In genomic region chr14:63918411-63918810, GRCh38 we compare ENCODE assay signal across 30 cellular contexts.
DNase-seq lines count a peak whose midpoint lies in the region; ATAC-seq, FAIRE-seq and TF ChIP-seq lines count a peak whose summit lies in the region.
"Had no signal": no experiment of that assay in that cellular context is flagged by ENCODE, and none has a peak within 500 bp of the region (broad histone marks: within the 10 kb centered on the region; RNA-seq: fewer than 3 reads in every experiment).

No MANE protein-coding gene starts in this region.

- H3K4me3 ChIP-seq in kidney (ENCODE audit: low read length in 2 of 2) (no peak overlapping the region), heart left ventricle (no peak overlapping the region)
- H3K4me3 ChIP-seq: BLaER1 treated with 17β-estradiol and CSF1 and Interleukin-3, amounts not matched to agents 10 nM and 100 nM; GM12878; PC-9; SJSA1 had no signal

- no peaks in the 10 kb centered on the region for H3K27me3 ChIP-seq in heart left ventricle
- H3K27me3 ChIP-seq: BLaER1 treated with 17β-estradiol and CSF1 and Interleukin-3, amounts not matched to agents 10 nM and 100 nM; SJSA1 had no signal

- H3K4me1 Mint-ChIP-seq in stimulated activated effector memory CD8-positive, alpha-beta T cell treated with anti-CD3 and anti-CD28 coated beads, Interleukin-12 subunit alpha, Interleukin-12 subunit beta, amount 100 ng/mL, for 72 hours, result peaks cover 6% of the 10 kb centered on the region

- H3K36me3 ChIP-seq in kidney (ENCODE audit: control insufficient read depth in 1 of 2, insufficient read depth in 2 of 2, low read length in 2 of 2) (no peaks in the 10 kb centered on the region), heart left ventricle (peaks cover 0 to under 1% (median 0%) of the 10 kb centered on the region in 9 donors)
- H3K36me3 ChIP-seq: SJSA1 had no signal

- no peak for FAIRE-seq in kidney (lab: Jason Lieb, UNC)
- FAIRE-seq: A204.1, GM12878 had no signal

- H3K9me3 ChIP-seq in kidney (ENCODE audit: control insufficient read depth in 1 of 2, low read length in 2 of 2) (no peaks in the 10 kb centered on the region), heart left ventricle (no peaks in the 10 kb centered on the region)
- H3K9me3 ChIP-seq: BLaER1 treated with 17β-estradiol and CSF1 and Interleukin-3, amounts not matched to agents 10 nM and 100 nM; SJSA1 had no signal

- intact Hi-C loops in kidney (cut with DNase I), result no loop called here
- intact Hi-C loops in heart left ventricle (cut with DNase I), result no loop called here

- H3K27ac Mint-ChIP-seq in stimulated activated effector memory CD8-positive, alpha-beta T cell treated with anti-CD3 and anti-CD28 coated beads, Interleukin-12 subunit alpha, Interleukin-12 subunit beta, amount 100 ng/mL, for 72 hours, result no peak overlapping the region
- H3K27ac Mint-ChIP-seq: CD4-positive, alpha-beta T cell had no signal

- whole genome bisulfite sequencing in heart left ventricle, 4 donors, result 86 to 92% (median 91%) methylated on average over 11 of the region's 11 CpGs

- in situ Hi-C loops in Caki2 (cut with HindIII; ENCODE audit: low pct_unique_long_range_greater_than_20kb, low sequenced_read_pairs), result no loop called here

- peak; percentile 76 for DNase-seq in Caki2 (ENCODE audit: low read depth)
- DNase-seq in amniotic epithelial cell (ENCODE audit: low read depth), result peak; percentile 7
- DNase-seq in kidney glomerular epithelial cell (lab: John Stamatoyannopoulos, UW), result peak; percentile 81
- DNase-seq in renal cortical epithelial cell (ENCODE audit: low read depth), result peak; percentile 72
- DNase-seq in iPS-NIHi11 (ENCODE audit: low spot score), result no peak
- DNase-seq in stimulated activated effector memory CD8-positive, alpha-beta T cell treated with anti-CD3 and anti-CD28 coated beads, Interleukin-12 subunit alpha, Interleukin-12 subunit beta, amount 100 ng/mL, for 72 hours (ENCODE audit: low spot score in 2 of 2), result no peak
- DNase-seq in kidney, result no peak
- DNase-seq in heart left ventricle, result no peak
- DNase-seq: AML-193; CD4-positive, alpha-beta T cell; COR-L47; DMS 273 treated with DMSO at 0.1 percent for 48 hours; DMS79; EL; GDM1; NCI-H1092; NCI-H1436; NCI-H187; NCI-H2081 treated with DMSO at 0.1 percent for 48 hours; NCI-H446 treated with DMSO at 0.1 percent for 48 hours; NCI-H82; PC-9; Right ventricle myocardium superior; RPMI8226 had no signal

- H3K4me1 ChIP-seq in kidney (ENCODE audit: control insufficient read depth in 1 of 2, insufficient read depth in 1 of 2, low read depth in 1 of 2, low read length in 2 of 2), result peaks cover 16 to 25% of the 10 kb centered on the region in 2 donors
- H3K4me1 ChIP-seq in heart left ventricle, result peaks cover 0 to 13% (median 0%) of the 10 kb centered on the region in 12 donors
- H3K4me1 ChIP-seq: BLaER1 treated with 17β-estradiol and CSF1 and Interleukin-3, amounts not matched to agents 10 nM and 100 nM; SJSA1 had no signal

- H3K9ac ChIP-seq in kidney (ENCODE audit: low read length in 2 of 2), result no peak overlapping the region
- H3K9ac ChIP-seq: BLaER1 treated with 17β-estradiol and CSF1 and Interleukin-3, amounts not matched to agents 10 nM and 100 nM had no signal

- peak overlapping the region in 1 of 2 donors; percentile 37 for H3K27ac ChIP-seq in kidney (ENCODE audit: low read depth in 2 of 2, low read length in 2 of 2)
- no peak overlapping the region for H3K27ac ChIP-seq in heart left ventricle
- H3K27ac ChIP-seq: BLaER1 treated with 17β-estradiol and CSF1 and Interleukin-3, amounts not matched to agents 10 nM and 100 nM; HL-60; PC-9; SJSA1 had no signal

- no peak overlapping the region for H3K4me3 Mint-ChIP-seq in stimulated activated effector memory CD8-positive, alpha-beta T cell treated with anti-CD3 and anti-CD28 coated beads, Interleukin-12 subunit alpha, Interleukin-12 subunit beta, amount 100 ng/mL, for 72 hours
- H3K4me3 Mint-ChIP-seq: CD4-positive, alpha-beta T cell had no signal

- H3K36me3 Mint-ChIP-seq in stimulated activated effector memory CD8-positive, alpha-beta T cell treated with anti-CD3 and anti-CD28 coated beads, Interleukin-12 subunit alpha, Interleukin-12 subunit beta, amount 100 ng/mL, for 72 hours, result peaks cover 2% of the 10 kb centered on the region

- ATAC-seq in stimulated activated effector memory CD8-positive, alpha-beta T cell treated with anti-CD3 and anti-CD28 coated beads, Interleukin-12 subunit alpha, Interleukin-12 subunit beta, amount 100 ng/mL, for 72 hours, result no peak
- ATAC-seq in heart left ventricle, result no peak
- ATAC-seq: GM12878, HCT116 had no signal

- no peaks in the 10 kb centered on the region for H3K9me3 Mint-ChIP-seq in stimulated activated effector memory CD8-positive, alpha-beta T cell treated with anti-CD3 and anti-CD28 coated beads, Interleukin-12 subunit alpha, Interleukin-12 subunit beta, amount 100 ng/mL, for 72 hours
- H3K9me3 Mint-ChIP-seq: CD4-positive, alpha-beta T cell had no signal

- TF ChIP-seq POLR2A in heart left ventricle (IDR thresholded peaks at IDR 0.05), result no peak

- TF ChIP-seq CTCF in kidney (IDR thresholded peaks at IDR 0.05; ENCODE audit: borderline replicate concordance, extremely low read depth, insufficient read depth) (no peak), heart left ventricle (IDR thresholded peaks at IDR 0.05) (no peak)

Comparison
In these comparisons a context has a peak if more than half of its experiments do, and no peak if none do; other contexts are left out.
1. DNase-seq: peak in Caki2 (single experiment), amniotic epithelial cell (single experiment), kidney glomerular epithelial cell (single experiment) and renal cortical epithelial cell (single experiment); none in iPS-NIHi11 (single experiment), stimulated activated effector memory CD8-positive, alpha-beta T cell treated with anti-CD3 and anti-CD28 coated beads, Interleukin-12 subunit alpha, Interleukin-12 subunit beta, amount 100 ng/mL, for 72 hours (0 of 2), kidney (single experiment) and heart left ventricle (0 of 5).